ENCODE assay signal across 8 cellular contexts in the genomic region with DNA sequence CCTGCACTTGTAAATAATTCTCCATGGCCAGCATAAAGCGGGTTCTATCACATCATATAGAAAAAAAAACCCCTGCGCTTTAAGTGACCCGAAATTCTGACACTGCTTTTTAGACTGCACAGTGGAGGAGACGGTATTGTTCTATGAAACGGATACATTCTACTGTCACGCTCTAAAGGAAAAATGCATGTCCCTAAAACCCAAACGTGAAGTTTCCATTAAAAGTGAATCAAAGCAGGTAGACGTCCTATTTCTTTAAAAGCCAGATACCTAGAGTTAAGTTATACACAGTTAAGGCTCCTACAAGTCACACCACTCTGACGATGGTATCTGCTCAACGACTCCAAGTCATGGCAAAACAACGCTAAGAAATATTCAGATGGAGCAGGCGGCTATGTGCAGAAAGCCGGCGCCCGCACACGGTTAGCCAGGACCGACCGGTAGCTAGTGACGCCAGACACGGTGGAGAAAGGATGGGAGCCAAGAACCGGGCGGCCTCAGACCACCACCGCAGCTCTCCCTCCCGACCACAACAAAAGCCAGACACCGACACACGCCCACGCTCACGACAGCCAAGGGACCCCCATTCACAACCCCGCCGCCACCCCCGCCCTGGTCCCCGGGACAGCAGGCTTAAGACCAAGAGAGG. TPM values are rescaled to one million over a fixed set of nuclear protein-coding genes. Genes with fewer than 3 reads are reported as not detected.
DNase-seq lines count a peak whose midpoint lies in the region; ATAC-seq and TF ChIP-seq lines count a peak whose summit lies in the region.

No MANE protein-coding gene starts in this region.

- no peaks in the 10 kb centered on the region for H3K9me3 ChIP-seq in Peyer's patch
- no peaks in the 10 kb centered on the region for H3K9me3 ChIP-seq in liver (ENCODE audit: control insufficient read depth in 4 of 4, low read length in 3 of 4)
- no peaks in the 10 kb centered on the region for H3K9me3 ChIP-seq in thoracic aorta

- peaks cover 30% of the 10 kb centered on the region for H3K4me1 Mint-ChIP-seq in activated CD8-positive, alpha-beta memory T cell treated with anti-CD3 and anti-CD28 coated beads, Interleukin-2, amount 10 ng/mL, durations not matched to agents 7 days and 5 days
- H3K4me1 Mint-ChIP-seq in chondrocyte (ENCODE audit: low read depth) = peaks cover 32% of the 10 kb centered on the region

- peaks cover 26% of the 10 kb centered on the region for H3K36me3 Mint-ChIP-seq in activated CD8-positive, alpha-beta memory T cell treated with anti-CD3 and anti-CD28 coated beads, Interleukin-2, amount 10 ng/mL, durations not matched to agents 7 days and 5 days
- peaks cover 10% of the 10 kb centered on the region for H3K36me3 Mint-ChIP-seq in chondrocyte (ENCODE audit: low read depth)

- H3K9me3 Mint-ChIP-seq in activated CD8-positive, alpha-beta memory T cell treated with anti-CD3 and anti-CD28 coated beads, Interleukin-2, amount 10 ng/mL, durations not matched to agents 7 days and 5 days (ENCODE audit: low read depth) = no peaks in the 10 kb centered on the region
- no peaks in the 10 kb centered on the region for H3K9me3 Mint-ChIP-seq in chondrocyte (ENCODE audit: low read depth)

- peak overlapping the region; percentile 63 to 94 (median 79) for H3K4me3 ChIP-seq in Peyer's patch
- H3K4me3 ChIP-seq in liver (ENCODE audit: low read depth in 1 of 3, low read length in 3 of 3) = peak overlapping the region; percentile 90 to 98 (median 91)
- H3K4me3 ChIP-seq in thoracic aorta = peak overlapping the region; percentile 98

- under 1% methylated on average over 32 of the region's 32 CpGs for WGBS in liver

- H3K9ac ChIP-seq in liver (ENCODE audit: low read depth in 1 of 2, low read length in 2 of 2) = peak overlapping the region; percentile 89 to 98

- H3K27ac ChIP-seq in Peyer's patch (peak overlapping the region; percentile 92 to 100 (median 99)), liver (ENCODE audit: low read depth in 1 of 2, low read length in 2 of 2) (peak overlapping the region; percentile 99), thoracic aorta (peak overlapping the region; percentile 98 to 99)

- TF ChIP-seq RAD21 in liver (IDR thresholded peaks at IDR 0.05) = no peak

- no peaks in the 10 kb centered on the region for H3K27me3 Mint-ChIP-seq in activated CD8-positive, alpha-beta memory T cell treated with anti-CD3 and anti-CD28 coated beads, Interleukin-2, amount 10 ng/mL, durations not matched to agents 7 days and 5 days
- H3K27me3 Mint-ChIP-seq in chondrocyte (ENCODE audit: low read depth) = no peaks in the 10 kb centered on the region

- H3K27me3 ChIP-seq in Peyer's patch (no peaks in the 10 kb centered on the region), liver (ENCODE audit: control insufficient read depth in 4 of 4, insufficient read depth in 4 of 4, low read length in 3 of 4) (no peaks in the 10 kb centered on the region), thoracic aorta (replicated peaks; ENCODE audit: insufficient read depth) (no peaks in the 10 kb centered on the region)

- H3K27ac Mint-ChIP-seq in activated CD8-positive, alpha-beta memory T cell treated with anti-CD3 and anti-CD28 coated beads, Interleukin-2, amount 10 ng/mL, durations not matched to agents 7 days and 5 days = peak overlapping the region; percentile 97
- H3K27ac Mint-ChIP-seq in chondrocyte (ENCODE audit: unreplicated experiment) = peak overlapping the region; percentile 97

- peak; percentile 28 for ATAC-seq in activated CD8-positive, alpha-beta memory T cell treated with anti-CD3 and anti-CD28 coated beads, Interleukin-2, amount 10 ng/mL, durations not matched to agents 7 days and 5 days
- ATAC-seq in HG02852 (IDR thresholded peaks at IDR 0.05; ENCODE audit: unreplicated experiment) (peak; percentile 35), thoracic aorta (ENCODE audit: insufficient number of reproducible peaks, low FRiP score, low read depth) (peak; percentile 5)

- TF ChIP-seq CTCF in Peyer's patch (IDR thresholded peaks at IDR 0.05) (no peak), chondrocyte (IDR thresholded peaks at IDR 0.05) (no peak), liver (IDR thresholded peaks at IDR 0.05; ENCODE audit: low read depth, low read length, missing input control) (no peak), thoracic aorta (IDR thresholded peaks at IDR 0.05) (no peak)

- H3K36me3 ChIP-seq in Peyer's patch (peaks cover 0 to 26% (median 0%) of the 10 kb centered on the region in 3 donors), liver (ENCODE audit: control insufficient read depth in 4 of 4, insufficient read depth in 3 of 4, low read depth in 1 of 4, low read length in 3 of 4) (peaks cover 8 to 15% (median 12%) of the 10 kb centered on the region in 4 donors), thoracic aorta (peaks cover 13% of the 10 kb centered on the region)

- DNase-seq in activated CD8-positive, alpha-beta memory T cell treated with anti-CD3 and anti-CD28 coated beads, Interleukin-2, amount 10 ng/mL, durations not matched to agents 7 days and 5 days = peak; percentile 65
- no peak for DNase-seq in activated CD8-positive, alpha-beta memory T cell treated with anti-CD3 and anti-CD28 coated beads, Interleukin-2, amount 50 U/mL, for 4 hours
- peak in 1 of 3 donors; percentile 20 for DNase-seq in Peyer's patch
- DNase-seq in chondrocyte (ENCODE audit: low spot score) = no peak
- peak; percentile 9 for DNase-seq in thoracic aorta (ENCODE audit: low spot score)
- no peak for DNase-seq in activated effector memory CD4-positive, alpha-beta T cell treated with Interleukin-2 at 50 U/mL for 16 hours

- peak overlapping the region; percentile 97 for H3K4me3 Mint-ChIP-seq in activated CD8-positive, alpha-beta memory T cell treated with anti-CD3 and anti-CD28 coated beads, Interleukin-2, amount 10 ng/mL, durations not matched to agents 7 days and 5 days
- peak overlapping the region; percentile 91 for H3K4me3 Mint-ChIP-seq in chondrocyte (ENCODE audit: unreplicated experiment)

- CTCF ChIA-PET in activated CD8-positive, alpha-beta memory T cell treated with anti-CD3 and anti-CD28 coated beads, Interleukin-2, amount 10 ng/mL, durations not matched to agents 7 days and 5 days (lab: Charles Lee) = interaction anchor here (0.6 to 1.3 kb wide), 4 partner anchors 10 to 136 kb away, joined by 3 to 4 read pairs (median 4); no protein-coding TSS in a partner anchor

- no peak for TF ChIP-seq POLR2A in Peyer's patch (IDR thresholded peaks at IDR 0.05)

- H3K4me1 ChIP-seq in Peyer's patch (peaks cover 0 to 46% (median 4%) of the 10 kb centered on the region in 4 donors), liver (ENCODE audit: control insufficient read depth in 4 of 4, insufficient read depth in 4 of 4, low read length in 3 of 4) (peaks cover 3 to 30% (median 18%) of the 10 kb centered on the region in 4 donors), thoracic aorta (ENCODE audit: control insufficient read depth in 1 of 2, low read depth in 2 of 2) (peaks cover 19 to 41% of the 10 kb centered on the region in 2 donors)

TF ChIP-seq in liver, 16 proteins besides CTCF, POLR2A, EP300 and RAD21:
- no peak for TF ChIP-seq JUND (IDR thresholded peaks at IDR 0.05)
- TF ChIP-seq, protein P1, sequence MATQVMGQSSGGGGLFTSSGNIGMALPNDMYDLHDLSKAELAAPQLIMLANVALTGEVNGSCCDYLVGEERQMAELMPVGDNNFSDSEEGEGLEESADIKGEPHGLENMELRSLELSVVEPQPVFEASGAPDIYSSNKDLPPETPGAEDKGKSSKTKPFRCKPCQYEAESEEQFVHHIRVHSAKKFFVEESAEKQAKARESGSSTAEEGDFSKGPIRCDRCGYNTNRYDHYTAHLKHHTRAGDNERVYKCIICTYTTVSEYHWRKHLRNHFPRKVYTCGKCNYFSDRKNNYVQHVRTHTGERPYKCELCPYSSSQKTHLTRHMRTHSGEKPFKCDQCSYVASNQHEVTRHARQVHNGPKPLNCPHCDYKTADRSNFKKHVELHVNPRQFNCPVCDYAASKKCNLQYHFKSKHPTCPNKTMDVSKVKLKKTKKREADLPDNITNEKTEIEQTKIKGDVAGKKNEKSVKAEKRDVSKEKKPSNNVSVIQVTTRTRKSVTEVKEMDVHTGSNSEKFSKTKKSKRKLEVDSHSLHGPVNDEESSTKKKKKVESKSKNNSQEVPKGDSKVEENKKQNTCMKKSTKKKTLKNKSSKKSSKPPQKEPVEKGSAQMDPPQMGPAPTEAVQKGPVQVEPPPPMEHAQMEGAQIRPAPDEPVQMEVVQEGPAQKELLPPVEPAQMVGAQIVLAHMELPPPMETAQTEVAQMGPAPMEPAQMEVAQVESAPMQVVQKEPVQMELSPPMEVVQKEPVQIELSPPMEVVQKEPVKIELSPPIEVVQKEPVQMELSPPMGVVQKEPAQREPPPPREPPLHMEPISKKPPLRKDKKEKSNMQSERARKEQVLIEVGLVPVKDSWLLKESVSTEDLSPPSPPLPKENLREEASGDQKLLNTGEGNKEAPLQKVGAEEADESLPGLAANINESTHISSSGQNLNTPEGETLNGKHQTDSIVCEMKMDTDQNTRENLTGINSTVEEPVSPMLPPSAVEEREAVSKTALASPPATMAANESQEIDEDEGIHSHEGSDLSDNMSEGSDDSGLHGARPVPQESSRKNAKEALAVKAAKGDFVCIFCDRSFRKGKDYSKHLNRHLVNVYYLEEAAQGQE (IDR thresholded peaks at IDR 0.05) = no peak

RNA-seq across cellular contexts. Expression of a gene that starts 0.8 kb away (rescaled TPM):
- total RNA-seq in activated CD8-positive, alpha-beta memory T cell treated with anti-CD3 and anti-CD28 coated beads, Interleukin-2, amount 10 ng/mL, durations not matched to agents 7 days and 5 days = 100 to 1,000 TPM; 172 to 189 TPM
- total RNA-seq in Peyer's patch (100 to 1,000 TPM in 3 of 4 donors, 10 to 100 TPM in 1; 89.4 to 155 (median 129) TPM), chondrocyte (248 to 338 TPM (median 256 TPM) in 3 replicates), liver (100 to 1,000 TPM; 129 to 207 TPM), thoracic aorta (100 to 1,000 TPM; 206 to 236 TPM)
- polyA plus RNA-seq in liver = 100 to 1,000 TPM; 298 to 407 TPM

RNA-seq across cellular contexts. Expression of a gene that starts 49.9 kb away (rescaled TPM):
- 100 to 1,000 TPM; 123 to 194 TPM for total RNA-seq in activated CD8-positive, alpha-beta memory T cell treated with anti-CD3 and anti-CD28 coated beads, Interleukin-2, amount 10 ng/mL, durations not matched to agents 7 days and 5 days
- total RNA-seq in Peyer's patch = 100 to 1,000 TPM in 2 of 4 donors, 10 to 100 TPM in 2; 85.0 to 128 (median 104) TPM
- total RNA-seq in chondrocyte = 109 to 113 TPM (median 113 TPM) in 3 replicates
- 10 to 100 TPM; 45.2 to 71.6 TPM for total RNA-seq in liver
- polyA plus RNA-seq in liver = 10 to 100 TPM; 43.3 to 64.9 TPM
- 100 to 1,000 TPM in 1 of 2 donors, 10 to 100 TPM in 1; 53.9 to 145 TPM for total RNA-seq in thoracic aorta

Comparison
In these comparisons a context has a peak if more than half of its experiments do, and no peak if none do; other contexts are left out.
1. DNase-seq: peak in activated CD8-positive, alpha-beta memory T cell treated with anti-CD3 and anti-CD28 coated beads, Interleukin-2, amount 10 ng/mL, durations not matched to agents 7 days and 5 days (single experiment) and thoracic aorta (single experiment); none in activated CD8-positive, alpha-beta memory T cell treated with anti-CD3 and anti-CD28 coated beads, Interleukin-2, amount 50 U/mL, for 4 hours (single experiment), chondrocyte (single experiment) and activated effector memory CD4-positive, alpha-beta T cell treated with Interleukin-2 at 50 U/mL for 16 hours (single experiment).
2. Peak in every context shown above with its lines, with median percentiles within 50 percentile points of each other: ATAC-seq, H3K27ac ChIP-seq and H3K4me3 ChIP-seq.